27 cellular contexts compared by ENCODE assay signal in genomic region chr7:37524807-37525206, GRCh38.
"Had no signal": no experiment of that assay in that cellular context is flagged by ENCODE, and none has a peak within 500 bp of the region (broad histone marks: within the 10 kb centered on the region; RNA-seq: fewer than 3 reads in every experiment).

No MANE protein-coding gene starts in this region.

- H3K36me3 ChIP-seq: cardiac muscle cell, colonic mucosa, esophagus squamous epithelium, gastroesophageal sphincter, heart right ventricle had no signal

- H3K4me3 ChIP-seq: body of pancreas, cardiac muscle cell, colonic mucosa, esophagus squamous epithelium, gastroesophageal sphincter, heart right ventricle had no signal

- H3K9me3 ChIP-seq: body of pancreas, colonic mucosa, esophagus squamous epithelium had no signal

- H3K27ac ChIP-seq: body of pancreas, cardiac muscle cell, colonic mucosa, esophagus squamous epithelium, gastroesophageal sphincter, heart right ventricle had no signal

- DNase-seq: activated CD4-positive, alpha-beta memory T cell treated with anti-CD3 and anti-CD28 coated beads, Interleukin-2, amount 10 ng/mL, durations not matched to agents 7 days and 5 days; activated CD4-positive, alpha-beta T cell treated with anti-CD3 and anti-CD28 coated beads for 36 hours; activated CD4-positive, alpha-beta T cell treated with anti-CD3 and anti-CD28 coated beads, Interleukin-2, amount 10 ng/mL, durations not matched to agents 24 days and 14 days; activated CD4-positive, alpha-beta T cell treated with anti-CD3 and anti-CD28 coated beads, Interleukin-2, amount 50 U/mL, for 4 hours; activated CD4-positive, CD25-positive, alpha-beta regulatory T cell; activated CD4-positive, CD25-positive, alpha-beta regulatory T cell treated with anti-CD3 and anti-CD28 coated beads, Interleukin-2, amount 50 U/mL, for 72 hours; activated CD8-positive, alpha-beta memory T cell treated with anti-CD3 and anti-CD28 coated beads, Interleukin-2, amount 50 U/mL, for 48 hours; activated gamma-delta T cell; activated naive CD4-positive, alpha-beta T cell; activated naive CD4-positive, alpha-beta T cell treated with anti-CD3 and anti-CD28 coated beads, Interleukin-2, amount 10 ng/mL, durations not matched to agents 7 days and 5 days; activated T-cell treated with anti-CD3 and anti-CD28 coated beads for 4 hours; activated T-cell treated with anti-CD3 and anti-CD28 coated beads, Interleukin-2, amount 50 U/mL, for 24 hours; activated T-cell treated with anti-CD3 and anti-CD28 coated beads, Interleukin-2, amount 50 U/mL, for 72 hours; amniotic stem cell; central memory CD4-positive, alpha-beta T cell; cerebellar nuclear complex; colonic mucosa; effector CD8-positive, alpha-beta T cell; esophagus squamous epithelium; foreskin melanocyte; heart right ventricle; T-helper 1 cell; T-helper 17 cell; T1000 had no signal

- H3K4me1 ChIP-seq: body of pancreas, colonic mucosa, esophagus squamous epithelium, gastroesophageal sphincter, heart right ventricle had no signal

- H3K27me3 ChIP-seq: body of pancreas, cardiac muscle cell, colonic mucosa, esophagus squamous epithelium, gastroesophageal sphincter, heart right ventricle had no signal
